In genomic region chr12:99981639-99982190, GRCh38 we compare ENCODE assay signal across 28 cellular contexts. TPM values are rescaled to one million over a fixed set of nuclear protein-coding genes. Genes with fewer than 3 reads are reported as not detected.
"Had no signal": no experiment of that assay in that cellular context is flagged by ENCODE, and none has a peak within 500 bp of the region (broad histone marks: within the 10 kb centered on the region; RNA-seq: fewer than 3 reads in every experiment).

No MANE protein-coding gene starts in this region.

- H3K4me3 ChIP-seq: SJSA1 had no signal

- FAIRE-seq: astrocyte, RCC 7860 had no signal

- DNase-seq: activated CD4-positive, alpha-beta T cell treated with anti-CD3 and anti-CD28 coated beads for 48 hours; activated CD4-positive, alpha-beta T cell treated with anti-CD3 and anti-CD28 coated beads, Interleukin-2, amount 50 U/mL, for 4 hours; activated CD4-positive, CD25-positive, alpha-beta regulatory T cell treated with anti-CD3 and anti-CD28 coated beads, Interleukin-2, amount 50 U/mL, for 72 hours; activated CD8-positive, alpha-beta T cell treated with anti-CD3 and anti-CD28 coated beads, Interleukin-2, amount 10 ng/mL, durations not matched to agents 7 days and 5 days; activated effector memory CD4-positive, alpha-beta T cell treated with anti-CD3 and anti-CD28 coated beads, Interleukin-2, amount 50 U/mL, for 16 hours; activated naive CD4-positive, alpha-beta T cell treated with Interleukin-2 at 50 U/mL for 16 hours; activated T-cell treated with anti-CD3 and anti-CD28 coated beads, Interleukin-2, amount 50 U/mL, for 24 hours; amygdala; brain microvascular endothelial cell; Kasumi-1; KBM-7; MV-4-11; NCI-H1092 treated with DMSO at 0.1 percent for 48 hours; NCI-H1417 treated with DMSO at 0.1 percent for 48 hours; NCI-H1694; NCI-H2029; NCI-H2107; NCI-H345; NCI-H510A; NCI-H526 treated with DMSO at 0.1 percent for 48 hours; PC-3; SHP77; SW 1271 had no signal

- H3K36me3 ChIP-seq: brain microvascular endothelial cell, SJSA1 had no signal

- ATAC-seq: activated CD8-positive, alpha-beta T cell treated with anti-CD3 and anti-CD28 coated beads, Interleukin-2, amount 10 ng/mL, durations not matched to agents 7 days and 5 days; PC-3; SK-N-SH treated with all-trans-retinoic acid at 6 μM for 48 hours; WTC11 had no signal

- H3K9me3 ChIP-seq: SJSA1 had no signal

- H3K27ac ChIP-seq: brain microvascular endothelial cell, SJSA1 had no signal

RNA-seq across cellular contexts. Expression of gene ANKS1B, which starts 3.0 kb away (rescaled TPM):
- total RNA-seq: activated CD8-positive, alpha-beta T cell treated with anti-CD3 and anti-CD28 coated beads, Interleukin-2, amount 10 ng/mL, durations not matched to agents 7 days and 5 days; SJSA1 had no signal
